14 cellular contexts compared by ENCODE assay signal in genomic region chr11:118275184-118275583, GRCh38. TPM values are rescaled to one million over a fixed set of nuclear protein-coding genes. Genes with fewer than 3 reads are reported as not detected.
DNase-seq lines count a peak whose midpoint lies in the region; ATAC-seq, FAIRE-seq and TF ChIP-seq lines count a peak whose summit lies in the region.
"Had no signal": no experiment of that assay in that cellular context is flagged by ENCODE, and none has a peak within 500 bp of the region (broad histone marks: within the 10 kb centered on the region; RNA-seq: fewer than 3 reads in every experiment).

No MANE protein-coding gene starts in this region.

- no peaks in the 10 kb centered on the region for H3K9me1 ChIP-seq in K562 (ENCODE audit: control insufficient read depth, insufficient read depth, low read length)

- H3K36me3 ChIP-seq in heart left ventricle (no peaks in the 10 kb centered on the region), K562 (ENCODE audit: control insufficient read depth, insufficient read depth, low read length) (no peaks in the 10 kb centered on the region), left lung (no peaks in the 10 kb centered on the region), H7 (replicated peaks; ENCODE audit: control insufficient read depth, insufficient read depth, low read length) (no peaks in the 10 kb centered on the region)
- H3K36me3 ChIP-seq: spleen had no signal

- H3K4me3 ChIP-seq in heart left ventricle: no peak overlapping the region
- H3K4me3 ChIP-seq in K562: no peak overlapping the region
- no peak overlapping the region for H3K4me3 ChIP-seq in left lung
- no peak overlapping the region for H3K4me3 ChIP-seq in H7 (ENCODE audit: insufficient read depth, low read depth, low read length)
- H3K4me3 ChIP-seq: GM23248, spleen had no signal

- TF ChIP-seq CTCF in heart left ventricle (IDR thresholded peaks at IDR 0.05) (no peak), K562 (IDR thresholded peaks at IDR 0.05 in 2 of 3, conservative IDR thresholded peaks at IDR 0.05 in 1 of 3; ENCODE audit: insufficient read depth in 2 of 3, low read depth in 1 of 3, low read length in 3 of 3) (no peak), left lung (IDR thresholded peaks at IDR 0.05) (no peak)

- H3K27ac ChIP-seq in heart left ventricle: peak overlapping the region in 6 of 12 donors; percentile 5 to 81 (median 24)
- H3K27ac ChIP-seq in K562 (ENCODE audit: extremely low read depth, low read depth, low read length): no peak overlapping the region
- peak overlapping the region; percentile 57 to 70 for H3K27ac ChIP-seq in left lung
- H3K27ac ChIP-seq: GM23248, HL-60, spleen had no signal

- no peaks in the 10 kb centered on the region for H4K20me1 ChIP-seq in K562 (replicated peaks; ENCODE audit: control insufficient read depth, insufficient read depth, low read length)

- H3K4me1 ChIP-seq in heart left ventricle (peaks cover 0 to 16% (median 0%) of the 10 kb centered on the region in 12 donors), K562 (replicated peaks in 1 of 2; ENCODE audit: control insufficient read depth in 2 of 2, insufficient read depth in 2 of 2, low read length in 2 of 2) (no peaks in the 10 kb centered on the region), left lung (peaks cover 10 to 24% of the 10 kb centered on the region in 2 donors)
- H3K4me1 ChIP-seq: spleen had no signal

- TF ChIP-seq RAD21 in K562 (CRISPR knock-in tag; conservative IDR thresholded peaks at IDR 0.05 in 1 of 2, IDR thresholded peaks at IDR 0.05 in 1 of 2): no peak

- no peak for TF ChIP-seq POLR2A in heart left ventricle (IDR thresholded peaks at IDR 0.05)
- TF ChIP-seq POLR2A in K562 (conservative IDR thresholded peaks at IDR 0.05): no peak

- no peaks in the 10 kb centered on the region for H3K79me2 ChIP-seq in K562 (ENCODE audit: control insufficient read depth, insufficient read depth, low read length)

- peak in 3 of 4 donors; percentile 22 to 87 (median 64) for ATAC-seq in heart left ventricle
- no peak for ATAC-seq in Right ventricle myocardium inferior
- ATAC-seq in K562: no peak
- peak; percentile 47 for ATAC-seq in left lung
- ATAC-seq in GM19328 (IDR thresholded peaks at IDR 0.05; ENCODE audit: unreplicated experiment): no peak
- no peak for ATAC-seq in HG02678 (IDR thresholded peaks at IDR 0.05; ENCODE audit: unreplicated experiment)

- POLR2A ChIA-PET in K562 (lab: Yijun Ruan, JAX): no interaction called here

- no peak overlapping the region for H2AFZ ChIP-seq in K562 (ENCODE audit: low read depth, low read length)
- H2AFZ ChIP-seq: GM23248 had no signal

- no peak overlapping the region for H3K4me2 ChIP-seq in K562 (ENCODE audit: insufficient read depth, low read length)

- no TSS peak for BruUV-seq in K562 (replicated peaks; lab: Mats Ljungman, UMichigan)

- H3K27me3 ChIP-seq in heart left ventricle (peaks cover 0 to 4% (median 0%) of the 10 kb centered on the region in 9 donors), K562 (ENCODE audit: control insufficient read depth in 2 of 2, insufficient read depth in 2 of 2, low read length in 2 of 2) (peaks cover 7 to 13% of the 10 kb centered on the region in 2 experiments; a peak in 4 of 5 replicates), left lung (no peaks in the 10 kb centered on the region), H7 (ENCODE audit: control insufficient read depth, insufficient read depth, low read length) (no peaks in the 10 kb centered on the region; the same call in 1 of the 2 replicates)

- no peak overlapping the region for H3K9ac ChIP-seq in K562 (ENCODE audit: insufficient read depth in 1 of 2, low read depth in 2 of 2, low read length in 2 of 2)
- H3K9ac ChIP-seq: GM23248 had no signal

- no peaks in the 10 kb centered on the region for H3K9me3 ChIP-seq in heart left ventricle
- no peaks in the 10 kb centered on the region for H3K9me3 ChIP-seq in K562 (replicated peaks; ENCODE audit: control insufficient read depth, insufficient read depth, low read depth, low read length)
- no peaks in the 10 kb centered on the region for H3K9me3 ChIP-seq in left lung
- H3K9me3 ChIP-seq: spleen had no signal

- DNase-seq in heart left ventricle: no peak
- no peak for DNase-seq in Right ventricle myocardium inferior (ENCODE audit: missing footprints)
- DNase-seq in K562 (ENCODE audit: extremely low read depth in 1 of 4, low spot score in 3 of 4): no peak
- no peak for DNase-seq in left lung
- peak; percentile 16 for DNase-seq in urothelium cell line (ENCODE audit: low spot score)
- no peak for DNase-seq in H7
- DNase-seq: activated CD4-positive, alpha-beta T cell treated with anti-CD3 and anti-CD28 coated beads for 1 hour; activated effector memory CD4-positive, alpha-beta T cell treated with Interleukin-2 at 50 U/mL for 16 hours; GM23248; nephron progenitor cell; spleen had no signal

- FAIRE-seq in K562 (lab: Jason Lieb, UNC) (no peak), urothelium cell line (lab: Jason Lieb, UNC) (no peak)

- intact Hi-C loops in heart left ventricle (cut with DNase I) (no loop called here), Right ventricle myocardium inferior (cut with DNase I) (no loop called here), K562 (cut with micrococcal nuclease) (no loop called here), left lung (cut with DNase I) (no loop called here)

- 43 to 63% (median 53%) methylated on average over 4 of the region's 4 CpGs for WGBS in heart left ventricle, 4 donors
- 0% methylated on average over 4 of the region's 4 CpGs for WGBS in K562 (ENCODE audit: insufficient coverage, low coverage, missing lambda C conversion rate)

- in situ Hi-C loops in K562 (cut with MboI): no loop called here

- CTCF ChIA-PET in K562 (lab: Yijun Ruan, JAX; ENCODE audit: low intra/inter-chr PET ratio): no interaction called here

- TF ChIP-seq EP300 in K562 (IDR thresholded peaks at IDR 0.05; ENCODE audit: low read length): no peak

RNA-seq across cellular contexts. Expression of gene MPZL2, which starts 11.1 kb away (rescaled TPM):
- 10 to 100 TPM in 7 of 9 donors, 1 to 10 TPM in 2; 8.3 to 29.6 (median 13.2) TPM for total RNA-seq in heart left ventricle
- polyA plus RNA-seq in heart left ventricle: 1 to 10 TPM; 7.4 to 7.7 TPM
- total RNA-seq in Right ventricle myocardium inferior: 11.4 TPM
- not detected in 2 replicates for total RNA-seq in K562 (2011; cell fraction: chromatin; rRNA removed; ENCODE audit: low replicate concordance)
- not detected in 2 replicates for total RNA-seq in K562 (2011; cell fraction: nucleolus; rRNA removed)
- total RNA-seq in K562 (2011; cell fraction: nucleoplasm; rRNA removed): not detected in 2 replicates
- total RNA-seq in K562 (2014; rRNA removed): 0.08 TPM in 1 of 2 replicates, not detected in the other
- total RNA-seq in K562 (2014; rRNA removed; fragmentation: Illumina TruSeq; extraction: Trizol): 0.16 TPM in 1 of 2 replicates, not detected in the other
- total RNA-seq in K562 (2015; rRNA removed; fragmentation: Illumina TruSeq; extraction: Trizol): 0.18 and 0.19 TPM in 2 replicates
- 0.09 and 0.29 TPM in 2 replicates for total RNA-seq in K562 (2021)
- 0.17 and 0.38 TPM in 2 replicates for polyA plus RNA-seq in K562 (2011; rRNA removed)
- polyA plus RNA-seq in K562 (2011; cell fraction: cytosol; rRNA removed): 0.07 and 0.38 TPM in 2 replicates
- polyA plus RNA-seq in K562 (2011; cell fraction: nucleus; rRNA removed): 0.50 and 0.69 TPM in 2 replicates
- polyA plus RNA-seq in K562 (2012): 0.23 and 0.28 TPM in 2 replicates
- polyA plus RNA-seq in K562 (2014; fragmentation: Illumina TruSeq; extraction: Trizol): 0.27 and 0.32 TPM in 2 replicates
- under 1 TPM; 0.14 to 0.28 TPM for polyA plus RNA-seq in K562 (2014; fragmentation: Nextera tagmentation; extraction: Ambion mirVana)
- 0.16 and 0.21 TPM in 2 replicates for polyA plus RNA-seq in K562 (2014; rRNA removed)
- 0.07 and 0.60 TPM in 2 replicates for polyA minus RNA-seq in K562 (2011; rRNA and poly(A)+ RNA removed)
- not detected in 2 replicates for polyA minus RNA-seq in K562 (2011; cell fraction: cytosol; rRNA and poly(A)+ RNA removed)
- polyA minus RNA-seq in K562 (2011; cell fraction: nucleus; rRNA and poly(A)+ RNA removed): 0.56 TPM in 1 of 2 replicates, not detected in the other
- 100 to 1,000 TPM; 111 to 117 TPM for total RNA-seq in left lung
- 0.38 and 0.48 TPM in 2 replicates for total RNA-seq in H7 (2014; rRNA removed; shearing (Covaris generic))
- total RNA-seq: GM23248 had no signal
- polyA plus RNA-seq: GM23248 had no signal

RNA-seq across cellular contexts. Expression of gene MPZL3, which starts 23.0 kb away (rescaled TPM):
- total RNA-seq in heart left ventricle (1 to 10 TPM; 1.3 to 6.2 (median 3.3) TPM), Right ventricle myocardium inferior (2.2 TPM), K562 (2014; rRNA removed) (1.2 and 1.3 TPM in 2 replicates), K562 (2014; rRNA removed; fragmentation: Illumina TruSeq; extraction: Trizol) (2.5 and 2.9 TPM in 2 replicates), K562 (2015; rRNA removed; fragmentation: Illumina TruSeq; extraction: Trizol) (1.7 and 1.9 TPM in 2 replicates), K562 (2021) (1.8 and 2.1 TPM in 2 replicates), left lung (10 to 100 TPM; 13.2 to 16.3 TPM)
- polyA plus RNA-seq in heart left ventricle (1 to 10 TPM; 1.3 to 4.2 TPM), K562 (2011; rRNA removed) (1.5 and 3.3 TPM in 2 replicates), K562 (2014; fragmentation: Illumina TruSeq; extraction: Trizol) (1.5 TPM in 2 replicates), K562 (2014; fragmentation: Nextera tagmentation; extraction: Ambion mirVana) (1 to 10 TPM; 1.6 to 2.9 TPM), K562 (2014; rRNA removed) (0.97 and 1.1 TPM in 2 replicates)
- total RNA-seq in K562 (2011; cell fraction: chromatin; rRNA removed; ENCODE audit: low replicate concordance): 0.74 and 1.2 TPM in 2 replicates
- total RNA-seq in K562 (2011; cell fraction: nucleolus; rRNA removed): 0.53 and 1.2 TPM in 2 replicates
- 1.4 and 2.1 TPM in 2 replicates for total RNA-seq in K562 (2011; cell fraction: nucleoplasm; rRNA removed)
- polyA plus RNA-seq in K562 (2011; cell fraction: cytosol; rRNA removed): 0.42 and 2.3 TPM in 2 replicates
- polyA plus RNA-seq in K562 (2011; cell fraction: nucleus; rRNA removed): 0.58 and 1.9 TPM in 2 replicates
- 2.0 and 3.8 TPM in 2 replicates for polyA plus RNA-seq in K562 (2012)
- 3.3 and 8.2 TPM in 2 replicates for polyA minus RNA-seq in K562 (2011; rRNA and poly(A)+ RNA removed)
- 1.3 and 2.1 TPM in 2 replicates for polyA minus RNA-seq in K562 (2011; cell fraction: cytosol; rRNA and poly(A)+ RNA removed)
- polyA minus RNA-seq in K562 (2011; cell fraction: nucleus; rRNA and poly(A)+ RNA removed): 0.13 and 0.89 TPM in 2 replicates
- total RNA-seq in H7 (2014; rRNA removed; shearing (Covaris generic)): 0.42 and 0.63 TPM in 2 replicates

RNA-seq across cellular contexts. Expression of gene CD3E, which starts 29.3 kb away (rescaled TPM):
- total RNA-seq in heart left ventricle (10 to 100 TPM in 1 of 9 donors, 1 to 10 TPM in 1, under 1 TPM in 6, not detected in 1; 0.17 to 12.0 (median 0.57) TPM), Right ventricle myocardium inferior (0.70 TPM), K562 (2014; rRNA removed) (not detected in 2 replicates), K562 (2014; rRNA removed; fragmentation: Illumina TruSeq; extraction: Trizol) (not detected in 2 replicates), K562 (2015; rRNA removed; fragmentation: Illumina TruSeq; extraction: Trizol) (0.11 TPM in 1 of 2 replicates, not detected in the other), K562 (2021) (0.62 and 1.1 TPM in 2 replicates), left lung (10 to 100 TPM in 1 of 2 donors, 1 to 10 TPM in 1; 3.6 to 10.5 TPM)
- polyA plus RNA-seq in heart left ventricle (under 1 TPM; 0.25 to 0.38 TPM), K562 (2011; rRNA removed) (0.07 and 0.11 TPM in 2 replicates), K562 (2014; fragmentation: Illumina TruSeq; extraction: Trizol) (0.25 and 0.36 TPM in 2 replicates), K562 (2014; fragmentation: Nextera tagmentation; extraction: Ambion mirVana) (not detected), K562 (2014; rRNA removed) (0.13 TPM in 1 of 2 replicates, not detected in the other)
- 0.25 TPM in 1 of 2 replicates, not detected in the other for total RNA-seq in K562 (2011; cell fraction: chromatin; rRNA removed; ENCODE audit: low replicate concordance)
- total RNA-seq in K562 (2011; cell fraction: nucleolus; rRNA removed): 0.17 TPM in 1 of 2 replicates, not detected in the other
- not detected in 2 replicates for total RNA-seq in K562 (2011; cell fraction: nucleoplasm; rRNA removed)
- 0.12 and 0.21 TPM in 2 replicates for polyA plus RNA-seq in K562 (2011; cell fraction: cytosol; rRNA removed)
- polyA plus RNA-seq in K562 (2011; cell fraction: nucleus; rRNA removed): 0.10 TPM in 1 of 2 replicates, not detected in the other
- 0.35 and 1.8 TPM in 2 replicates for polyA plus RNA-seq in K562 (2012)
- polyA minus RNA-seq in K562 (2011; rRNA and poly(A)+ RNA removed): 0.14 TPM in 1 of 2 replicates, not detected in the other
- not detected in 2 replicates for polyA minus RNA-seq in K562 (2011; cell fraction: cytosol; rRNA and poly(A)+ RNA removed)
- polyA minus RNA-seq in K562 (2011; cell fraction: nucleus; rRNA and poly(A)+ RNA removed): not detected in 2 replicates
- total RNA-seq in H7 (2014; rRNA removed; shearing (Covaris generic)): not detected in 2 replicates
- total RNA-seq: GM23248 had no signal
- polyA plus RNA-seq: GM23248 had no signal

RNA-seq across cellular contexts. Expression of gene JAML, which starts 50.4 kb away (rescaled TPM):
- total RNA-seq in heart left ventricle: 10 to 100 TPM in 2 of 9 donors, 1 to 10 TPM in 6, under 1 TPM in 1; 0.90 to 18.4 (median 2.0) TPM
- polyA plus RNA-seq in heart left ventricle: 1 to 10 TPM; 1.4 to 1.6 TPM
- 3.3 TPM for total RNA-seq in Right ventricle myocardium inferior
- not detected in 2 replicates for total RNA-seq in K562 (2011; cell fraction: chromatin; rRNA removed; ENCODE audit: low replicate concordance)
- not detected in 2 replicates for total RNA-seq in K562 (2011; cell fraction: nucleolus; rRNA removed)
- total RNA-seq in K562 (2011; cell fraction: nucleoplasm; rRNA removed): not detected in 2 replicates
- 0.05 and 0.08 TPM in 2 replicates for total RNA-seq in K562 (2014; rRNA removed)
- total RNA-seq in K562 (2014; rRNA removed; fragmentation: Illumina TruSeq; extraction: Trizol): not detected in 2 replicates
- 0.19 TPM in 1 of 2 replicates, not detected in the other for total RNA-seq in K562 (2015; rRNA removed; fragmentation: Illumina TruSeq; extraction: Trizol)
- 0.22 and 0.47 TPM in 2 replicates for total RNA-seq in K562 (2021)
- 0.08 TPM in 1 of 2 replicates, not detected in the other for polyA plus RNA-seq in K562 (2011; rRNA removed)
- 0.12 TPM in 1 of 2 replicates, not detected in the other for polyA plus RNA-seq in K562 (2011; cell fraction: cytosol; rRNA removed)
- polyA plus RNA-seq in K562 (2011; cell fraction: nucleus; rRNA removed): 0.09 and 0.35 TPM in 2 replicates
- polyA plus RNA-seq in K562 (2012): 0.25 and 0.39 TPM in 2 replicates
- polyA plus RNA-seq in K562 (2014; fragmentation: Illumina TruSeq; extraction: Trizol): 0.09 and 0.12 TPM in 2 replicates
- under 1 TPM in 1 of 2 experiments, not detected in 1; 0.27 TPM for polyA plus RNA-seq in K562 (2014; fragmentation: Nextera tagmentation; extraction: Ambion mirVana)
- polyA plus RNA-seq in K562 (2014; rRNA removed): 0.32 TPM in 1 of 2 replicates, not detected in the other
- polyA minus RNA-seq in K562 (2011; rRNA and poly(A)+ RNA removed): not detected in 2 replicates
- polyA minus RNA-seq in K562 (2011; cell fraction: cytosol; rRNA and poly(A)+ RNA removed): not detected in 2 replicates
- polyA minus RNA-seq in K562 (2011; cell fraction: nucleus; rRNA and poly(A)+ RNA removed): under 0.01 TPM in 1 of 2 replicates, not detected in the other
- 10 to 100 TPM; 20.4 to 47.2 TPM for total RNA-seq in left lung
- total RNA-seq in H7 (2014; rRNA removed; shearing (Covaris generic)): not detected in 2 replicates
- total RNA-seq: GM23248 had no signal
- polyA plus RNA-seq: GM23248 had no signal

Comparison
In these comparisons a context has a peak if more than half of its experiments do, and no peak if none do; other contexts are left out.
1. ATAC-seq: peak in heart left ventricle (3 of 4) and left lung (single experiment); none in Right ventricle myocardium inferior (single experiment), K562 (single experiment), GM19328 (single experiment) and HG02678 (single experiment).